ENCODE assay signal across 19 cellular contexts in the genomic region with DNA sequence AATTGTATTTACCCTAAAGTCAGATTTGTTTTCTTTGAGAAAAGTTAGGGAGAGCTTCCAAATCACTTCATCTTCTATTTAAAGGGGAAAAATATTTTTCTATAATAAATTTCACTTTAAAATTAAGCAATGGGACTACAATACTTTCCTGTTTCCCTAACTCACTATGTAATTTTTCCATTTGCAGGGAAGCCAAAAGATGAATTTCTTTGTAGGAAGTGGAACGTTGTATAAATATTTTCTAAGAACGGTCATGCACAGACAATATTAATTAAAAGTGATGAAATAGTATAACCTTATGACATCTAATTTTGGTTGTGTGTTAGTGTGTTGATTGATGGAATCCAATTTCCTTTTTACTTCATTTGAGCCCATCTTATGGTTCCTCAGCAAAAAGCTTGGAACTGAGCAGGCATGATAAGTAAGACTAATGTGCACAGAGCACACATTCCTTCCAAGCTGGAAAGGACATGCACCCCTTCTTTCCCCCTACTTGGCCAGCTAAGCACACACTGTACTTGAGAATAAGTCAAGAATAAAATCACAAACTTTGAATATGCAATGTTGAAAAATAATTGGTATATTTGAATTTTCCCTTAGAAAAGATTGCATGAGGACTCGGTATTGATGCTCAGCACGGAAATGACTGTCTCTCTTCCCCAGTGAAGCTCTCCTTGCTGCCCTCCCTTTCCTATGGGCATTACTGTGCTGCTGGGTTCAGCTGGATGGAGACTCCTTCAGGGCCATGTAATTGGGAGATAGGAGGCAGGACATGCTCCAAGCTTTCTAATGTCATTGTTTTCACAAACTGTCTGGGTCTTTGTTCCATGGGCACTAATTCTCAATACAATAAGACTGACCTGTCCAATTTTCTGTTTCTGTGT. TPM values are rescaled to one million over a fixed set of nuclear protein-coding genes. Genes with fewer than 3 reads are reported as not detected.
"Had no signal": no experiment of that assay in that cellular context is flagged by ENCODE, and none has a peak within 500 bp of the region (broad histone marks: within the 10 kb centered on the region; RNA-seq: fewer than 3 reads in every experiment).

No MANE protein-coding gene starts in this region.

- H3K27me3 ChIP-seq: cardiac muscle cell, transverse colon had no signal

- H3K4me1 Mint-ChIP-seq: activated CD4-positive, alpha-beta T cell treated with anti-CD3 and anti-CD28 coated beads, Interleukin-2, amount 10 ng/mL, durations not matched to agents 7 days and 5 days; immature natural killer cell; T-cell had no signal

- H3K9me3 ChIP-seq: transverse colon had no signal

- H3K36me3 ChIP-seq: cardiac muscle cell, transverse colon had no signal

- H3K4me3 Mint-ChIP-seq: activated CD4-positive, alpha-beta T cell treated with anti-CD3 and anti-CD28 coated beads, Interleukin-2, amount 10 ng/mL, durations not matched to agents 7 days and 5 days; activated CD8-positive, alpha-beta T cell treated with anti-CD3 and anti-CD28 coated beads, Interleukin-2, amount 10 ng/mL, durations not matched to agents 7 days and 5 days; activated T-cell treated with anti-CD3 and anti-CD28 coated beads, Interleukin-2, amount 50 U/mL, for 24 hours; effector memory CD8-positive, alpha-beta T cell; immature natural killer cell; nephron; T-cell had no signal

- H3K36me3 Mint-ChIP-seq: immature natural killer cell, T-cell had no signal

- DNase-seq: activated CD4-positive, alpha-beta T cell treated with anti-CD3 and anti-CD28 coated beads, Interleukin-2, amount 10 ng/mL, durations not matched to agents 7 days and 5 days; activated CD8-positive, alpha-beta T cell treated with anti-CD3 and anti-CD28 coated beads, Interleukin-2, amount 10 ng/mL, durations not matched to agents 7 days and 5 days; activated naive CD4-positive, alpha-beta T cell treated with anti-CD3 and anti-CD28 coated beads, Interleukin-2, amount 50 U/mL, for 16 hours; activated T-cell treated with anti-CD3 and anti-CD28 coated beads, Interleukin-2, amount 50 U/mL, for 24 hours; effector memory CD8-positive, alpha-beta T cell; foreskin melanocyte; immature natural killer cell; kidney glomerular epithelial cell; SIG-M5; stimulated activated CD8-positive, alpha-beta memory T cell treated with anti-CD3 and anti-CD28 coated beads, Interleukin-4, amount 100 ng/mL, for 48 hours; stimulated activated naive CD4-positive, alpha-beta T cell treated with Interleukin-2 at 50 U/mL for 16 hours; substantia nigra; T-cell; transverse colon had no signal

- H3K4me3 ChIP-seq: cardiac muscle cell, lung, transverse colon had no signal

- H3K9me3 Mint-ChIP-seq: activated CD4-positive, alpha-beta T cell treated with anti-CD3 and anti-CD28 coated beads, Interleukin-2, amount 10 ng/mL, durations not matched to agents 7 days and 5 days; activated T-cell treated with anti-CD3 and anti-CD28 coated beads, Interleukin-2, amount 50 U/mL, for 24 hours; activated T-helper 2 cell treated with anti-CD3 and anti-CD28 coated beads, Interferon-gamma antibody, Interleukin-2, Interleukin-4, amounts not matched to agents 10 μg/mL and 5 μg/mL and 100 μg/mL, durations not matched to agents 14 hours and 24 hours and 36 hours; effector memory CD8-positive, alpha-beta T cell; T-cell had no signal

- H3K27ac ChIP-seq: cardiac muscle cell, transverse colon had no signal

- H3K27ac Mint-ChIP-seq: activated CD4-positive, alpha-beta T cell treated with anti-CD3 and anti-CD28 coated beads, Interleukin-2, amount 10 ng/mL, durations not matched to agents 7 days and 5 days; activated CD8-positive, alpha-beta T cell treated with anti-CD3 and anti-CD28 coated beads, Interleukin-2, amount 10 ng/mL, durations not matched to agents 7 days and 5 days; activated T-cell treated with anti-CD3 and anti-CD28 coated beads, Interleukin-2, amount 50 U/mL, for 24 hours; activated T-helper 2 cell treated with anti-CD3 and anti-CD28 coated beads, Interferon-gamma antibody, Interleukin-2, Interleukin-4, amounts not matched to agents 10 μg/mL and 5 μg/mL and 100 μg/mL, durations not matched to agents 14 hours and 24 hours and 36 hours; effector memory CD8-positive, alpha-beta T cell; immature natural killer cell; nephron; T-cell had no signal

- ATAC-seq: activated CD8-positive, alpha-beta T cell treated with anti-CD3 and anti-CD28 coated beads, Interleukin-2, amount 10 ng/mL, durations not matched to agents 7 days and 5 days; effector memory CD8-positive, alpha-beta T cell; SK-N-SH treated with all-trans-retinoic acid at 6 μM for 48 hours; T-cell had no signal

RNA-seq across cellular contexts. Expression of a gene that starts 19.2 kb away (rescaled TPM):
- total RNA-seq: activated CD4-positive, alpha-beta T cell treated with anti-CD3 and anti-CD28 coated beads, Interleukin-2, amount 10 ng/mL, durations not matched to agents 7 days and 5 days; activated CD8-positive, alpha-beta T cell treated with anti-CD3 and anti-CD28 coated beads, Interleukin-2, amount 10 ng/mL, durations not matched to agents 7 days and 5 days had no signal
